Comparison of ENCODE assay signal across 1 cellular context in the genomic region with DNA sequence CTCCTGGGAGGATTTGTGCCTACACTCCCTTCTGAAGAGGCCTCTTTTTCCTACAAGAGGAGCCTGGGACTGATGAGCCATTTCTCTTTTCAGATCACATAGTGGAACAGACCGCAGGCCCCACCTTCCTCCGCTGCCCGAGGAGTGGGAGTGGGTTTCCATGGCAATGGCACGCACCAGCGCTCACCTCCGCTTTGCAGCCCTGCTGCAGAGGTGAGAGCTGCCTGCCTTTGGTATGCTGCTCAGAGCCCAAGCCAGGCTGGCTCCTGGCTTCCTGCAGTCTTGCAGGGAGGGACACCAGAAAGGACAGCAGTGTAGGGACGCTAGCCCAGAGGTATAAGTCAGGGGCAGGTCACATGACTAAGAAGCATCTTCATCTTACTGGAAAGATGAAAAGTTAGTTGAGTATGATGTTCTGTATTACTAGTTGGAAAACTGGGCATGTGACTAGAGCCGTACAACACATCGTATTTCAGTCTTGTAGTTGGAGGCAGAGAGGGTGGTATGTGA.
TF ChIP-seq lines count a peak whose summit lies in the region.

No MANE protein-coding gene starts in this region.

TF ChIP-seq in K562, 482 proteins besides CTCF, POLR2A, EP300 and RAD21:
- no peak for TF ChIP-seq ELF4 (CRISPR knock-in tag; IDR thresholded peaks at IDR 0.05)
- TF ChIP-seq, protein P1, sequence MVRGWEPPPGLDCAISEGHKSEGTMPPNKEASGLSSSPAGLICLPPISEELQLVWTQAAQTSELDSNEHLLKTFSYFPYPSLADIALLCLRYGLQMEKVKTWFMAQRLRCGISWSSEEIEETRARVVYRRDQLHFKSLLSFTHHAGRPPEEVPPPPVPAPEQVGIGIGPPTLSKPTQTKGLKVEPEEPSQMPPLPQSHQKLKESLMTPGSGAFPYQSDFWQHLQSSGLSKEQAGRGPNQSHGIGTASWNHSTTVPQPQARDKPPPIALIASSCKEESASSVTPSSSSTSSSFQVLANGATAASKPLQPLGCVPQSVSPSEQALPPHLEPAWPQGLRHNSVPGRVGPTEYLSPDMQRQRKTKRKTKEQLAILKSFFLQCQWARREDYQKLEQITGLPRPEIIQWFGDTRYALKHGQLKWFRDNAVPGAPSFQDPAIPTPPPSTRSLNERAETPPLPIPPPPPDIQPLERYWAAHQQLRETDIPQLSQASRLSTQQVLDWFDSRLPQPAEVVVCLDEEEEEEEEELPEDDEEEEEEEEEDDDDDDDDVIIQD (CRISPR knock-in tag; IDR thresholded peaks at IDR 0.05): no peak
- peak; percentile 65 for TF ChIP-seq RFX1 (IDR thresholded peaks at IDR 0.05)
- no peak for TF ChIP-seq ETV5 (CRISPR knock-in tag; IDR thresholded peaks at IDR 0.05; ENCODE audit: low read depth)
- TF ChIP-seq, protein P2, sequence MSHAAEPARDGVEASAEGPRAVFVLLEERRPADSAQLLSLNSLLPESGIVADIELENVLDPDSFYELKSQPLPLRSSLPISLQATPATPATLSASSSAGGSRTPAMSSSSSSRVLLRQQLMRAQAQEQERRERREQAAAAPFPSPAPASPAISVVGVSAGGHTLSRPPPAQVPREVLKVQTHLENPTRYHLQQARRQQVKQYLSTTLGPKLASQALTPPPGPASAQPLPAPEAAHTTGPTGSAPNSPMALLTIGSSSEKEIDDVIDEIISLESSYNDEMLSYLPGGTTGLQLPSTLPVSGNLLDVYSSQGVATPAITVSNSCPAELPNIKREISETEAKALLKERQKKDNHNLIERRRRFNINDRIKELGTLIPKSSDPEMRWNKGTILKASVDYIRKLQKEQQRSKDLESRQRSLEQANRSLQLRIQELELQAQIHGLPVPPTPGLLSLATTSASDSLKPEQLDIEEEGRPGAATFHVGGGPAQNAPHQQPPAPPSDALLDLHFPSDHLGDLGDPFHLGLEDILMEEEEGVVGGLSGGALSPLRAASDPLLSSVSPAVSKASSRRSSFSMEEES (CRISPR knock-in tag; IDR thresholded peaks at IDR 0.05): peak; percentile 81
- TF ChIP-seq RAD51 (IDR thresholded peaks at IDR 0.05; ENCODE audit: borderline replicate concordance, low read depth): 0 out of 2 replicates have a peak, but pooled peaks have one; percentile 27
